Comparison of ENCODE assay signal across 8 cellular contexts in genomic region chr2:72826156-72826477, GRCh38. TPM values are rescaled to one million over a fixed set of nuclear protein-coding genes. Genes with fewer than 3 reads are reported as not detected.
DNase-seq lines count a peak whose midpoint lies in the region; ATAC-seq, FAIRE-seq and TF ChIP-seq lines count a peak whose summit lies in the region.

No MANE protein-coding gene starts in this region.

- POLR2A ChIA-PET in A549 (lab: Yijun Ruan, JAX): no interaction called here
- POLR2A ChIA-PET in naive thymus-derived CD8-positive, alpha-beta T cell (lab: Charles Lee): no interaction called here

- H3K4me1 ChIP-seq in A549: peaks cover 25% of the 10 kb centered on the region
- peaks cover 21% of the 10 kb centered on the region for H3K4me1 ChIP-seq in HUES6 (ENCODE audit: control insufficient read depth, insufficient read depth, low read length)

- TF ChIP-seq POLR2A in A549 (IDR thresholded peaks at IDR 0.05; ENCODE audit: low read length): no peak

- H3K27ac ChIP-seq in A549: no peak overlapping the region
- no peak overlapping the region for H3K27ac ChIP-seq in HUES6 (ENCODE audit: low read depth, low read length)

- H3K36me3 Mint-ChIP-seq in naive thymus-derived CD8-positive, alpha-beta T cell: peaks cover 0 to 4% (median 3%) of the 10 kb centered on the region in 3 donors

- no peaks in the 10 kb centered on the region for H3K9me3 Mint-ChIP-seq in naive thymus-derived CD8-positive, alpha-beta T cell

- FAIRE-seq in A549 (lab: Jason Lieb, UNC) (no peak), bronchial epithelial cell (lab: Jason Lieb, UNC) (no peak)

- peak overlapping the region; percentile 90 for H3K4me2 ChIP-seq in A549

- DNase-seq in A549 (ENCODE audit: low read depth in 1 of 2, low spot score in 1 of 2): no peak
- DNase-seq in bronchial epithelial cell (ENCODE audit: low read depth): no peak
- DNase-seq in naive thymus-derived CD8-positive, alpha-beta T cell: no peak
- no peak for DNase-seq in stimulated activated CD4-positive, alpha-beta T cell treated with anti-CD3 and anti-CD28 coated beads, Interleukin-15, amount 100 ng/mL, for 24 hours
- no peak for DNase-seq in 8988T

- TF ChIP-seq RAD21 in A549 (conservative IDR thresholded peaks at IDR 0.05 in 1 of 2, IDR thresholded peaks at IDR 0.05 in 1 of 2): no peak

- H3K27me3 ChIP-seq in HUES6 (ENCODE audit: control insufficient read depth, insufficient read depth, low read length): 0 out of 2 replicates have a peak, but pooled peaks cover 4% of the 10 kb centered on the region
- H3K27me3 ChIP-seq in bronchial epithelial cell (ENCODE audit: control insufficient read depth, insufficient read depth, low read length): no peaks in the 10 kb centered on the region

- peaks cover 19 to 41% (median 37%) of the 10 kb centered on the region in 4 donors for H3K4me1 Mint-ChIP-seq in naive thymus-derived CD8-positive, alpha-beta T cell

- no peak; a peak in 1 of 6 replicates for ATAC-seq in A549
- no peak for ATAC-seq in naive thymus-derived CD8-positive, alpha-beta T cell
- ATAC-seq in GM21526 (IDR thresholded peaks at IDR 0.05; ENCODE audit: low FRiP score, unreplicated experiment): no peak
- ATAC-seq in HG02885 (IDR thresholded peaks at IDR 0.05; ENCODE audit: poor library complexity, unreplicated experiment): no peak

- no peak for TF ChIP-seq EP300 in A549 (IDR thresholded peaks at IDR 0.05)

- H3K4me3 ChIP-seq in A549 (peak overlapping the region; percentile 66), HUES6 (ENCODE audit: low read depth, low read length) (peak overlapping the region; percentile 82; the same call in 1 of the 2 replicates), bronchial epithelial cell (ENCODE audit: low read depth, low read length) (peak overlapping the region; percentile 87)

- whole genome bisulfite sequencing in A549 (ENCODE audit: missing lambda C conversion rate): 55% methylated on average over 10 of the region's 10 CpGs

- H3K27me3 Mint-ChIP-seq in naive thymus-derived CD8-positive, alpha-beta T cell: peaks cover 0 to 18% (median 7%) of the 10 kb centered on the region in 5 donors

- no peak for TF ChIP-seq CTCF in A549 (IDR thresholded peaks at IDR 0.05)
- TF ChIP-seq CTCF in bronchial epithelial cell (IDR thresholded peaks at IDR 0.05; ENCODE audit: insufficient read depth, low read length, severe bottlenecking): no peak

- H3K36me3 ChIP-seq in HUES6 (ENCODE audit: control insufficient read depth, insufficient read depth, low read length) (no peaks in the 10 kb centered on the region), bronchial epithelial cell (ENCODE audit: control insufficient read depth, insufficient read depth, low read length) (no peaks in the 10 kb centered on the region)

- H3K4me3 Mint-ChIP-seq in naive thymus-derived CD8-positive, alpha-beta T cell: peak overlapping the region; percentile 90 to 98 (median 93)

- H3K9me3 ChIP-seq in A549 (no peaks in the 10 kb centered on the region), HUES6 (ENCODE audit: control insufficient read depth, insufficient read depth, low read depth, low read length) (no peaks in the 10 kb centered on the region)

- peak overlapping the region in 9 of 10 donors; percentile 71 to 95 (median 93) for H3K27ac Mint-ChIP-seq in naive thymus-derived CD8-positive, alpha-beta T cell

- H3K9ac ChIP-seq in HUES6 (ENCODE audit: low read length): no peak overlapping the region

- CTCF ChIA-PET in A549 (lab: Yijun Ruan, JAX): interaction anchor here (1.2 kb wide), 1 partner anchor 36 kb away, joined by 4 read pairs; no protein-coding TSS in a partner anchor

TF ChIP-seq in A549, 52 proteins besides CTCF, POLR2A, EP300 and RAD21:
- TF ChIP-seq E2F6 (IDR thresholded peaks at IDR 0.05; ENCODE audit: borderline replicate concordance, low read depth) (no peak), MAZ (IDR thresholded peaks at IDR 0.05; ENCODE audit: borderline replicate concordance, low read depth, low read length) (no peak), ATOH8 (CRISPR knock-in tag; IDR thresholded peaks at IDR 0.05; ENCODE audit: low read depth) (no peak), EHMT2 (IDR thresholded peaks at IDR 0.05; ENCODE audit: low read depth) (no peak), HMGXB4 (CRISPR knock-in tag; IDR thresholded peaks at IDR 0.05; ENCODE audit: borderline replicate concordance) (no peak), ZFP36 (IDR thresholded peaks at IDR 0.05; ENCODE audit: borderline replicate concordance, partially characterized antibody) (no peak), FOSB (CRISPR knock-in tag; IDR thresholded peaks at IDR 0.05) (no peak), RNF2 (IDR thresholded peaks at IDR 0.05; ENCODE audit: borderline replicate concordance, low read depth) (no peak), ZNF302 (CRISPR knock-in tag; IDR thresholded peaks at IDR 0.05) (no peak), KDM5A (IDR thresholded peaks at IDR 0.05) (no peak), GATA3 (IDR thresholded peaks at IDR 0.05; ENCODE audit: borderline replicate concordance) (no peak), POLR2AphosphoS2 (conservative IDR thresholded peaks at IDR 0.05; ENCODE audit: low read length) (no peak), MAX (IDR thresholded peaks at IDR 0.05) (no peak), KDM1A (IDR thresholded peaks at IDR 0.05; ENCODE audit: low read depth) (no peak)

RNA-seq across cellular contexts. Expression of gene EXOC6B, which starts 0.3 kb away (rescaled TPM):
- polyA plus RNA-seq in A549 (2011; rRNA removed) (24.7 and 28.3 TPM in 2 replicates), A549 (2017; fragmentation: RNase III; extraction: RNeasy Plus Mini Kit Qiagen cat#74134 plus additional on column Dnase treatment) (14.3 to 18.5 TPM (median 15.5 TPM) in 3 replicates)
- polyA plus RNA-seq in A549 (2012; cell fraction: cytosol; rRNA removed): 4.9 and 6.5 TPM in 2 replicates
- 11.3 and 11.4 TPM in 2 replicates for polyA plus RNA-seq in A549 (2012; cell fraction: nucleus; rRNA removed)
- 42.2 and 45.6 TPM in 2 replicates for polyA minus RNA-seq in A549 (2011; rRNA and poly(A)+ RNA removed)
- total RNA-seq in bronchial epithelial cell: 26.9 and 41.7 TPM in 2 replicates
- total RNA-seq in naive thymus-derived CD8-positive, alpha-beta T cell: 10 to 100 TPM; 19.5 to 20.1 TPM
- polyA plus RNA-seq in naive thymus-derived CD8-positive, alpha-beta T cell: 1 to 10 TPM; 3.3 to 3.4 (median 3.3) TPM
